ENCODE assay signal across 9 cellular contexts in the genomic region with DNA sequence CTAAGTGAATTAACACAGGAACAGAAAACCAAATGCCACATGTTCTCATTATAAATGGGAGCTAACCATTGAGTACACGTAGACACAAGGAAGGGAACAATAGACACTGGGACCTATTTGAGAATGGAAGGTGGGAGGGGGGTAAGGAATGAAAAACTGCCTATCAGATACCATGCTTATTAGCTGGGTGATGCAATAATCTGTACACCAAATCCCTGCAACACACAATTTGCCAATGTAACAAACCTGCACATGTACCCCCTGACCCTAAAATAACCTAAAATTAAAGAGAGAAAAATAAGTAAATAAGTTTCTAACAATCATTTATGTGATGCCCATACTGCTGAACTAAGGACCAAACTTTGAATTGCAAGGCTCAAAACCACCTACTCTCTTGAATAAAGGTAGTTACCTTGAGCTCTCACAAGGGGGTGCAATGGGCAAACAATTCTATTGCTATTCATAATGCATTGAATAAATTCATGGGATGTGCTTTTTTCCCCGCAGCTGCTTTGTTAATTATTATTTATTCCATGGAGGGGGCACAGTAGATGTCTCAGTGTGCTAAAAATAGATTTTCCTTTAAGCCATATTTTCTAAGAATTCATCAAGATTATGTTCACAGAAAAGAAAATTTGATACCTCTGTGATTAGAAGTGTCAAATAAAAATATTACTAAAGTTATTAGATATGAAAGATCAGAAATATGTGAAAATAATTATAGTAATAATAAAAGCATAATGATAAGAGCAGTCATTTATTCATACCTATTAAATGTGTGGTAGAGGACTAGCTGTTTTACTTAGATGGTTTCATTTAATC.
DNase-seq lines count a peak whose midpoint lies in the region; ATAC-seq and TF ChIP-seq lines count a peak whose summit lies in the region.
"Had no signal": no experiment of that assay in that cellular context is flagged by ENCODE, and none has a peak within 500 bp of the region (broad histone marks: within the 10 kb centered on the region; RNA-seq: fewer than 3 reads in every experiment).

No MANE protein-coding gene starts in this region.

- H3K27me3 Mint-ChIP-seq in activated CD4-positive, alpha-beta T cell treated with anti-CD3 and anti-CD28 coated beads, Interleukin-2, amount 10 ng/mL, durations not matched to agents 7 days and 5 days, result peaks cover 35% of the 10 kb centered on the region

- no peak overlapping the region for H3K9ac ChIP-seq in smooth muscle cell (ENCODE audit: low read depth)
- H3K9ac ChIP-seq: BLaER1 had no signal

- no peaks in the 10 kb centered on the region for H3K4me1 Mint-ChIP-seq in activated CD4-positive, alpha-beta T cell treated with anti-CD3 and anti-CD28 coated beads, Interleukin-2, amount 10 ng/mL, durations not matched to agents 7 days and 5 days

- peaks cover 0 to 5% (median 0%) of the 10 kb centered on the region in 9 donors for H3K4me1 ChIP-seq in heart right ventricle
- H3K4me1 ChIP-seq in smooth muscle cell (ENCODE audit: low read depth), result no peaks in the 10 kb centered on the region
- H3K4me1 ChIP-seq: BLaER1 had no signal

- H3K36me3 Mint-ChIP-seq in activated CD4-positive, alpha-beta T cell treated with anti-CD3 and anti-CD28 coated beads, Interleukin-2, amount 10 ng/mL, durations not matched to agents 7 days and 5 days (ENCODE audit: low read depth), result no peaks in the 10 kb centered on the region

- H3K27ac Mint-ChIP-seq in activated CD4-positive, alpha-beta T cell treated with anti-CD3 and anti-CD28 coated beads, Interleukin-2, amount 10 ng/mL, durations not matched to agents 7 days and 5 days, result no peak overlapping the region

- H3K36me3 ChIP-seq in heart right ventricle, result no peaks in the 10 kb centered on the region
- H3K36me3 ChIP-seq in smooth muscle cell (ENCODE audit: low read depth), result no peaks in the 10 kb centered on the region
- H3K36me3 ChIP-seq: BLaER1 had no signal

- TF ChIP-seq CTCF in HFF-Myc (IDR thresholded peaks at IDR 0.05; ENCODE audit: low read depth, low read length, missing control alignments) (peak; percentile 52), heart right ventricle (IDR thresholded peaks at IDR 0.05) (peak; percentile 39 to 82 (median 73)), smooth muscle cell (IDR thresholded peaks at IDR 0.05; ENCODE audit: borderline replicate concordance, insufficient read depth, poor library complexity, severe bottlenecking) (peak; percentile 78)

- H4K20me1 ChIP-seq in smooth muscle cell (ENCODE audit: low read depth), result no peaks in the 10 kb centered on the region
- H4K20me1 ChIP-seq: BLaER1 had no signal

- WGBS in heart right ventricle, 2 donors, result 6 to 10% methylated on average over 2 of the region's 2 CpGs
- 10% methylated on average over 2 of the region's 2 CpGs for WGBS in smooth muscle cell (ENCODE audit: low lambda C conversion rate)

- DNase-seq in NCI-H1436 (lab: John Stamatoyannopoulos, UW) (peak; percentile 55), NCI-H1436 treated with DMSO at 0.1 percent for 48 hours (lab: John Stamatoyannopoulos, UW) (no peak), HFF-Myc (ENCODE audit: extremely low read depth, low read depth) (peak; percentile 32), NCI-H2171 (lab: John Stamatoyannopoulos, UW) (peak; percentile 51), heart right ventricle (peak in 1 of 2 donors; percentile 48), smooth muscle cell (lab: John Stamatoyannopoulos, UW; ENCODE audit: unreplicated experiment) (no peak)
- DNase-seq in activated CD4-positive, alpha-beta T cell treated with anti-CD3 and anti-CD28 coated beads, Interleukin-2, amount 10 ng/mL, durations not matched to agents 7 days and 5 days, result peak; percentile 47

- no peaks in the 10 kb centered on the region for H3K79me2 ChIP-seq in smooth muscle cell (ENCODE audit: low read depth)

- H2AFZ ChIP-seq in smooth muscle cell (ENCODE audit: low read depth), result no peak overlapping the region

- no peak overlapping the region for H3K27ac ChIP-seq in heart right ventricle
- H3K27ac ChIP-seq in smooth muscle cell (ENCODE audit: low read depth), result no peak overlapping the region
- H3K27ac ChIP-seq: BLaER1 had no signal

- intact Hi-C loops in heart right ventricle (cut with DNase I), result loop anchor here in 9 of 10 donors (1.0 to 10.0 kb wide), 16 partner anchors 78 to 1048 kb away; no protein-coding TSS in a partner anchor

- H3K27me3 ChIP-seq in heart right ventricle, result no peaks in the 10 kb centered on the region
- H3K27me3 ChIP-seq in smooth muscle cell (ENCODE audit: low read depth), result no peaks in the 10 kb centered on the region
- H3K27me3 ChIP-seq: BLaER1 had no signal

- CTCF ChIA-PET in activated CD4-positive, alpha-beta T cell treated with anti-CD3 and anti-CD28 coated beads, Interleukin-2, amount 10 ng/mL, durations not matched to agents 7 days and 5 days (lab: Charles Lee), result interaction anchor here (0.6 kb wide), 1 partner anchor 573 kb away, joined by 3 read pairs; no protein-coding TSS in a partner anchor

- H3K4me3 Mint-ChIP-seq in activated CD4-positive, alpha-beta T cell treated with anti-CD3 and anti-CD28 coated beads, Interleukin-2, amount 10 ng/mL, durations not matched to agents 7 days and 5 days, result no peak overlapping the region

- POLR2A ChIA-PET in activated CD4-positive, alpha-beta T cell treated with anti-CD3 and anti-CD28 coated beads, Interleukin-2, amount 10 ng/mL, durations not matched to agents 7 days and 5 days (lab: Charles Lee), result interaction anchor here (0.7 kb wide), 1 partner anchor 197 kb away, joined by 3 read pairs; no protein-coding TSS in a partner anchor

- ATAC-seq in heart right ventricle (peak; percentile 46 to 81 (median 72)), HG02759 (IDR thresholded peaks at IDR 0.05; ENCODE audit: unreplicated experiment) (no peak)

- no peak overlapping the region for H3K4me2 ChIP-seq in smooth muscle cell
- H3K4me2 ChIP-seq: BLaER1 had no signal

- no peak overlapping the region for H3K4me3 ChIP-seq in HFF-Myc (replicated peaks; ENCODE audit: low read depth, low read length)
- H3K4me3 ChIP-seq in heart right ventricle, result no peak overlapping the region
- H3K4me3 ChIP-seq in smooth muscle cell, result no peak overlapping the region
- H3K4me3 ChIP-seq: BLaER1 had no signal

- no peaks in the 10 kb centered on the region for H3K9me3 Mint-ChIP-seq in activated CD4-positive, alpha-beta T cell treated with anti-CD3 and anti-CD28 coated beads, Interleukin-2, amount 10 ng/mL, durations not matched to agents 7 days and 5 days

- H3F3A ChIP-seq in smooth muscle cell (ENCODE audit: low read depth), result no peaks in the 10 kb centered on the region

- H3K9me3 ChIP-seq in heart right ventricle (peaks cover 0 to 5% (median 0%) of the 10 kb centered on the region in 11 donors), smooth muscle cell (replicated peaks; ENCODE audit: low read depth) (no peaks in the 10 kb centered on the region)
- H3K9me3 ChIP-seq: BLaER1 had no signal

Comparison
In these comparisons a context has a peak if more than half of its experiments do, and no peak if none do; other contexts are left out.
1. DNase-seq: peak in NCI-H1436 (single experiment), HFF-Myc (single experiment), NCI-H2171 (single experiment) and activated CD4-positive, alpha-beta T cell treated with anti-CD3 and anti-CD28 coated beads, Interleukin-2, amount 10 ng/mL, durations not matched to agents 7 days and 5 days (single experiment); none in NCI-H1436 treated with DMSO at 0.1 percent for 48 hours (single experiment) and smooth muscle cell (single experiment).
2. Peak in every context shown above with its lines, with median percentiles within 50 percentile points of each other: CTCF ChIP-seq.